In genomic region chr2:9004338-9005204, GRCh38 we compare ENCODE assay signal across 8 cellular contexts. TPM values are rescaled to one million over a fixed set of nuclear protein-coding genes. Genes with fewer than 3 reads are reported as not detected.
DNase-seq lines count a peak whose midpoint lies in the region; TF ChIP-seq lines count a peak whose summit lies in the region.

No MANE protein-coding gene starts in this region.

- peaks cover 29% of the 10 kb centered on the region for H3K4me1 ChIP-seq in skeletal muscle satellite cell (ENCODE audit: control insufficient read depth, insufficient read depth, low read length)

- no peaks in the 10 kb centered on the region for H3K36me3 Mint-ChIP-seq in activated naive CD4-positive, alpha-beta T cell treated with anti-CD3 and anti-CD28 coated beads, Interleukin-2, amount 10 ng/mL, durations not matched to agents 7 days and 5 days
- H3K36me3 Mint-ChIP-seq in glutamatergic neuron (ENCODE audit: unreplicated experiment), result no peaks in the 10 kb centered on the region

- peaks cover 8% of the 10 kb centered on the region for H3K36me3 ChIP-seq in WERI-Rb-1
- no peaks in the 10 kb centered on the region for H3K36me3 ChIP-seq in skeletal muscle satellite cell (ENCODE audit: insufficient read depth, low read length)

- peaks cover 4% of the 10 kb centered on the region for H3K9me3 ChIP-seq in WERI-Rb-1 (ENCODE audit: severe bottlenecking)
- no peaks in the 10 kb centered on the region for H3K9me3 ChIP-seq in skeletal muscle satellite cell (replicated peaks; ENCODE audit: low read length)

- no peak for TF ChIP-seq CTCF in WERI-Rb-1 (IDR thresholded peaks at IDR 0.05; ENCODE audit: low read depth, low read length)
- no peak for TF ChIP-seq CTCF in glutamatergic neuron (IDR thresholded peaks at IDR 0.05; ENCODE audit: partially characterized antibody, unreplicated experiment)

- CTCF ChIA-PET in activated naive CD4-positive, alpha-beta T cell treated with anti-CD3 and anti-CD28 coated beads, Interleukin-2, amount 10 ng/mL, durations not matched to agents 7 days and 5 days (lab: Charles Lee), result no interaction called here

- no peaks in the 10 kb centered on the region for H3K9me3 Mint-ChIP-seq in activated naive CD4-positive, alpha-beta T cell treated with anti-CD3 and anti-CD28 coated beads, Interleukin-2, amount 10 ng/mL, durations not matched to agents 7 days and 5 days
- H3K9me3 Mint-ChIP-seq in glutamatergic neuron (ENCODE audit: unreplicated experiment), result peaks cover 7% of the 10 kb centered on the region

- H3K4me3 ChIP-seq in WERI-Rb-1 (ENCODE audit: low read depth, low read length) (peak overlapping the region; percentile 57), skeletal muscle satellite cell (ENCODE audit: low read length) (peak overlapping the region; percentile 91)

- H3K27ac Mint-ChIP-seq in activated naive CD4-positive, alpha-beta T cell treated with anti-CD3 and anti-CD28 coated beads, Interleukin-2, amount 10 ng/mL, durations not matched to agents 7 days and 5 days, result no peak overlapping the region
- peak overlapping the region; percentile 88 for H3K27ac Mint-ChIP-seq in glutamatergic neuron (ENCODE audit: unreplicated experiment)

- H3K9ac ChIP-seq in skeletal muscle satellite cell (ENCODE audit: low read depth, low read length), result peak overlapping the region; percentile 93

- H3K27me3 ChIP-seq in WERI-Rb-1 (ENCODE audit: insufficient read depth, low read depth, severe bottlenecking) (no peaks in the 10 kb centered on the region), skeletal muscle satellite cell (ENCODE audit: control insufficient read depth, insufficient read depth, low read length) (no peaks in the 10 kb centered on the region)

- H3K4me2 ChIP-seq in skeletal muscle satellite cell (ENCODE audit: low read length), result peak overlapping the region; percentile 98

- DNase-seq in activated naive CD4-positive, alpha-beta T cell treated with anti-CD3 and anti-CD28 coated beads, Interleukin-2, amount 10 ng/mL, durations not matched to agents 7 days and 5 days, result no peak
- no peak for DNase-seq in activated naive CD4-positive, alpha-beta T cell (lab: John Stamatoyannopoulos, UW)
- no peak for DNase-seq in WERI-Rb-1
- DNase-seq in glutamatergic neuron, result no peak
- DNase-seq in NCI-H446 treated with DMSO at 0.1 percent for 48 hours (lab: John Stamatoyannopoulos, UW), result no peak
- no peak for DNase-seq in iPS-NIHi11 (ENCODE audit: low spot score)
- no peak for DNase-seq in NCI-H510A (lab: John Stamatoyannopoulos, UW)

- peaks cover 18% of the 10 kb centered on the region for H3K4me1 Mint-ChIP-seq in activated naive CD4-positive, alpha-beta T cell treated with anti-CD3 and anti-CD28 coated beads, Interleukin-2, amount 10 ng/mL, durations not matched to agents 7 days and 5 days
- H3K4me1 Mint-ChIP-seq in glutamatergic neuron (ENCODE audit: low read depth, unreplicated experiment), result peaks cover 7% of the 10 kb centered on the region

- peak overlapping the region; percentile 74 for H3K4me3 Mint-ChIP-seq in activated naive CD4-positive, alpha-beta T cell treated with anti-CD3 and anti-CD28 coated beads, Interleukin-2, amount 10 ng/mL, durations not matched to agents 7 days and 5 days
- H3K4me3 Mint-ChIP-seq in glutamatergic neuron (ENCODE audit: unreplicated experiment), result peak overlapping the region; percentile 87

- H3K27ac ChIP-seq in WERI-Rb-1, result peak overlapping the region; percentile 99

- H3K27me3 Mint-ChIP-seq in activated naive CD4-positive, alpha-beta T cell treated with anti-CD3 and anti-CD28 coated beads, Interleukin-2, amount 10 ng/mL, durations not matched to agents 7 days and 5 days, result peaks cover 18% of the 10 kb centered on the region
- peaks cover 4% of the 10 kb centered on the region for H3K27me3 Mint-ChIP-seq in glutamatergic neuron (ENCODE audit: unreplicated experiment)

RNA-seq across cellular contexts. Expression of gene MBOAT2, which starts 1.1 kb away (rescaled TPM):
- 72.5 TPM for total RNA-seq in glutamatergic neuron (ENCODE audit: unreplicated experiment)
- 15.9 and 17.5 TPM in 2 replicates for total RNA-seq in skeletal muscle satellite cell (2012; rRNA removed)
